In genomic region chr22:20178075-20178921, GRCh38 we compare ENCODE assay signal across 29 cellular contexts. TPM values are rescaled to one million over a fixed set of nuclear protein-coding genes. Genes with fewer than 3 reads are reported as not detected.
"Had no signal": no experiment of that assay in that cellular context is flagged by ENCODE, and none has a peak within 500 bp of the region (broad histone marks: within the 10 kb centered on the region; RNA-seq: fewer than 3 reads in every experiment).

No MANE protein-coding gene starts in this region.

- H3K27ac Mint-ChIP-seq: memory B cell; stimulated activated effector memory CD8-positive, alpha-beta T cell treated with anti-CD3 and anti-CD28 coated beads, Interleukin-12 subunit alpha, Interleukin-12 subunit beta, amount 100 ng/mL, for 72 hours had no signal

- H3K9ac ChIP-seq: neural progenitor cell had no signal

- H3K4me3 Mint-ChIP-seq: memory B cell; natural killer cell treated with Interleukin-12 subunit alpha and Interleukin-12 subunit beta and Interleukin-15 and Interleukin-18, amount 100 ng/mL, for 72 hours; neural progenitor cell; stimulated activated effector memory CD8-positive, alpha-beta T cell treated with anti-CD3 and anti-CD28 coated beads, Interleukin-12 subunit alpha, Interleukin-12 subunit beta, amount 100 ng/mL, for 72 hours had no signal

- H3K36me3 ChIP-seq: gastrocnemius medialis, neural progenitor cell, prostate gland, right atrium auricular region, stomach, thyroid gland, vagina had no signal

- ATAC-seq: esophagus mucosa; gastrocnemius medialis; left lobe of liver; natural killer cell treated with Interleukin-12 subunit alpha and Interleukin-12 subunit beta and Interleukin-15 and Interleukin-18, amount 100 ng/mL, for 72 hours; sciatic nerve; stimulated activated effector memory CD8-positive, alpha-beta T cell treated with anti-CD3 and anti-CD28 coated beads, Interleukin-12 subunit alpha, Interleukin-12 subunit beta, amount 100 ng/mL, for 72 hours had no signal

- H3K9me3 Mint-ChIP-seq: memory B cell; natural killer cell treated with Interleukin-12 subunit alpha and Interleukin-12 subunit beta and Interleukin-15 and Interleukin-18, amount 100 ng/mL, for 72 hours; neural progenitor cell; stimulated activated effector memory CD8-positive, alpha-beta T cell treated with anti-CD3 and anti-CD28 coated beads, Interleukin-12 subunit alpha, Interleukin-12 subunit beta, amount 100 ng/mL, for 72 hours had no signal

- H3K4me1 ChIP-seq: gastrocnemius medialis, neural progenitor cell, prostate gland, right atrium auricular region, stomach, vagina had no signal

- H3K36me3 Mint-ChIP-seq: memory B cell; natural killer cell treated with Interleukin-12 subunit alpha and Interleukin-12 subunit beta and Interleukin-15 and Interleukin-18, amount 100 ng/mL, for 72 hours; neural progenitor cell; stimulated activated effector memory CD8-positive, alpha-beta T cell treated with anti-CD3 and anti-CD28 coated beads, Interleukin-12 subunit alpha, Interleukin-12 subunit beta, amount 100 ng/mL, for 72 hours had no signal

- H3K27me3 ChIP-seq: dorsolateral prefrontal cortex, gastrocnemius medialis, neural progenitor cell, right atrium auricular region, thyroid gland, vagina had no signal

- H3K9me3 ChIP-seq: gastrocnemius medialis, prostate gland, right atrium auricular region, stomach, thyroid gland, vagina had no signal

- H3K27ac ChIP-seq: dorsolateral prefrontal cortex, epithelial cell of prostate, gastrocnemius medialis, neural progenitor cell, prostate gland, right atrium auricular region, stomach, thyroid gland, vagina had no signal

- DNase-seq: dorsolateral prefrontal cortex; effector CD4-positive, alpha-beta T cell; foreskin fibroblast; gastrocnemius medialis; head of caudate nucleus; nucleus accumbens; stimulated activated CD4-positive, alpha-beta T cell treated with anti-CD3 and anti-CD28 coated beads, Interleukin-12 subunit alpha, Interleukin-12 subunit beta, amount 100 ng/mL, for 4 hours; stimulated activated CD4-positive, alpha-beta T cell treated with anti-CD3 and anti-CD28 coated beads, Interleukin-1b, Interleukin-23, amount 100 ng/mL, for 48 hours; stimulated activated CD4-positive, alpha-beta T cell treated with anti-CD3 and anti-CD28 coated beads, Interleukin-4, amount 100 ng/mL, for 1 hour; stimulated activated naive CD4-positive, alpha-beta T cell treated with Interleukin-2 at 50 U/mL for 16 hours; stomach; thyroid gland; trophoblast cell had no signal

- H3K4me1 Mint-ChIP-seq: memory B cell; stimulated activated effector memory CD8-positive, alpha-beta T cell treated with anti-CD3 and anti-CD28 coated beads, Interleukin-12 subunit alpha, Interleukin-12 subunit beta, amount 100 ng/mL, for 72 hours had no signal

- H3K4me3 ChIP-seq: dorsolateral prefrontal cortex, gastrocnemius medialis, lung, neural progenitor cell, prostate gland, right atrium auricular region, smooth muscle cell, stomach, thyroid gland, vagina had no signal

- H3K27me3 Mint-ChIP-seq: natural killer cell treated with Interleukin-12 subunit alpha and Interleukin-12 subunit beta and Interleukin-15 and Interleukin-18, amount 100 ng/mL, for 72 hours had no signal

RNA-seq across cellular contexts. Expression of gene CCDC188, which starts 27.4 kb away (rescaled TPM):
- total RNA-seq: left lobe of liver, liver, mononuclear cell, smooth muscle cell, vagina had no signal
- polyA plus RNA-seq: keratinocyte, liver, smooth muscle cell had no signal
